In genomic region chr10:190216-190615, GRCh38 we compare ENCODE assay signal across 18 cellular contexts. TPM values are rescaled to one million over a fixed set of nuclear protein-coding genes. Genes with fewer than 3 reads are reported as not detected.
DNase-seq lines count a peak whose midpoint lies in the region; ATAC-seq and TF ChIP-seq lines count a peak whose summit lies in the region.
"Had no signal": no experiment of that assay in that cellular context is flagged by ENCODE, and none has a peak within 500 bp of the region (broad histone marks: within the 10 kb centered on the region; RNA-seq: fewer than 3 reads in every experiment).

No MANE protein-coding gene starts in this region.

- in situ Hi-C loops in IMR-90 (cut with MboI; ENCODE audit: low sequenced_read_pairs) = no loop called here

- H4K8ac ChIP-seq in IMR-90 (ENCODE audit: low read depth in 2 of 2, low read length in 2 of 2) = no peak overlapping the region

- H2BK20ac ChIP-seq in IMR-90 (ENCODE audit: low read depth, low read length) = no peak overlapping the region

- H4K20me1 ChIP-seq in GM23338 (replicated peaks; ENCODE audit: insufficient read depth) (peaks cover 7% of the 10 kb centered on the region; the same call in 1 of the 2 replicates), IMR-90 (ENCODE audit: insufficient read depth, low read length) (peaks cover 11% of the 10 kb centered on the region)

- H3K4me3 Mint-ChIP-seq in GM23338 (no peak overlapping the region), nephron progenitor cell (no peak overlapping the region)
- no peak overlapping the region for H3K4me3 Mint-ChIP-seq in effector memory CD8-positive, alpha-beta T cell
- H3K4me3 Mint-ChIP-seq: B cell; CD4-positive, CD25-positive, alpha-beta regulatory T cell; CD8-positive, alpha-beta T cell had no signal

- TF ChIP-seq CTCF in GM23338 (conservative IDR thresholded peaks at IDR 0.05; ENCODE audit: low read depth in 2 of 2) (no peak), IMR-90 (conservative IDR thresholded peaks at IDR 0.05; ENCODE audit: low read depth, low read length) (no peak), nephron progenitor cell (IDR thresholded peaks at IDR 0.05) (no peak)

- H3K23ac ChIP-seq in IMR-90 (ENCODE audit: low read depth, low read length) = 0 out of 2 replicates have a peak overlapping the region, but pooled peaks have one; percentile 46

- DNase-seq in GM23338 (ENCODE audit: low spot score) (no peak), IMR-90 (no peak), nephron progenitor cell (no peak), T-helper 1 cell (no peak), NCI-H1105 treated with DMSO at 0.1 percent for 48 hours (lab: John Stamatoyannopoulos, UW) (no peak), NCI-H226 (no peak)
- DNase-seq in effector memory CD8-positive, alpha-beta T cell = no peak
- DNase-seq: Caco-2; CD4-positive, CD25-positive, alpha-beta regulatory T cell; CD8-positive, alpha-beta T cell; DMS153; DND-41; H7 had no signal

- H3K27me3 ChIP-seq in GM23338 (ENCODE audit: insufficient read depth) = no peaks in the 10 kb centered on the region
- no peaks in the 10 kb centered on the region for H3K27me3 ChIP-seq in IMR-90 (ENCODE audit: control insufficient read depth, insufficient read depth, low read length)
- H3K27me3 ChIP-seq: BLaER1 had no signal

- WGBS in IMR-90 (ENCODE audit: extremely low coverage in 2 of 2, insufficient read length in 1 of 2), 2 experiments = no CpG with 5 or more reads among the region's 8 CpGs

- CTCF ChIA-PET in IMR-90 (lab: Yijun Ruan, JAX) = no interaction called here

- no peak overlapping the region for H3K18ac ChIP-seq in IMR-90 (ENCODE audit: low read depth, low read length)

- TF ChIP-seq POLR2A in IMR-90 (IDR thresholded peaks at IDR 0.05; ENCODE audit: low read depth, low read length) = no peak

- H3K4me2 ChIP-seq in GM23338 (no peak overlapping the region), IMR-90 (ENCODE audit: low read depth, low read length) (no peak overlapping the region)
- H3K4me2 ChIP-seq: BLaER1 had no signal

- H3K9me3 Mint-ChIP-seq in GM23338 (no peaks in the 10 kb centered on the region), nephron progenitor cell (peaks cover 1% of the 10 kb centered on the region)
- H3K9me3 Mint-ChIP-seq in effector memory CD8-positive, alpha-beta T cell = no peaks in the 10 kb centered on the region
- H3K9me3 Mint-ChIP-seq: CD4-positive, CD25-positive, alpha-beta regulatory T cell; CD8-positive, alpha-beta T cell had no signal

- peak; percentile 53 for ATAC-seq in GM23338
- ATAC-seq in IMR-90 (ENCODE audit: low read depth) = no peak
- no peak for ATAC-seq in effector memory CD8-positive, alpha-beta T cell (replicated peaks)
- ATAC-seq in HG02938 (IDR thresholded peaks at IDR 0.05; ENCODE audit: unreplicated experiment) = no peak
- ATAC-seq: CD8-positive, alpha-beta T cell had no signal

- peaks cover 22 to 58% of the 10 kb centered on the region in 2 experiments for H3K79me1 ChIP-seq in IMR-90 (ENCODE audit: low read depth in 1 of 2, low read length in 2 of 2)

- H2BK120ac ChIP-seq in IMR-90 (ENCODE audit: low read depth, low read length) = no peak overlapping the region

- BruUV-seq in IMR-90 (replicated peaks; lab: Mats Ljungman, UMichigan) = no TSS peak

- dilution Hi-C loops in IMR-90 (cut with HindIII; ENCODE audit: low sequenced_read_pairs, unreplicated experiment) = no loop called here

- H4K91ac ChIP-seq in IMR-90 (ENCODE audit: insufficient read depth, low read depth, low read length) = no peak overlapping the region

- no peak overlapping the region for H3K4ac ChIP-seq in IMR-90 (ENCODE audit: low read depth, low read length)

- no peak for TF ChIP-seq RAD21 in IMR-90 (IDR thresholded peaks at IDR 0.05; ENCODE audit: low read length)

- no peak overlapping the region for H2AFZ ChIP-seq in GM23338
- no peak overlapping the region for H2AFZ ChIP-seq in IMR-90 (replicated peaks; ENCODE audit: low read length, poor library complexity)

- H2AK9ac ChIP-seq in IMR-90 (replicated peaks; ENCODE audit: low read depth, low read length, poor library complexity) = no peak overlapping the region

- H3K56ac ChIP-seq in IMR-90 (ENCODE audit: extremely low read depth, insufficient read depth, low read length) = no peak overlapping the region

- H2BK15ac ChIP-seq in IMR-90 (ENCODE audit: low read depth, low read length) = no peak overlapping the region

- no peaks in the 10 kb centered on the region for H3K27me3 Mint-ChIP-seq in GM23338 (ENCODE audit: insufficient read depth, low read depth, poor library complexity)
- H3K27me3 Mint-ChIP-seq in effector memory CD8-positive, alpha-beta T cell = no peaks in the 10 kb centered on the region
- peaks cover 3% of the 10 kb centered on the region for H3K27me3 Mint-ChIP-seq in nephron progenitor cell (ENCODE audit: low read depth, poor library complexity)
- H3K27me3 Mint-ChIP-seq: B cell; CD4-positive, CD25-positive, alpha-beta regulatory T cell had no signal

- H2BK5ac ChIP-seq in IMR-90 (ENCODE audit: low read depth, low read length, poor library complexity, severe bottlenecking) = no peak overlapping the region

- H2AK5ac ChIP-seq in IMR-90 (ENCODE audit: low read depth, low read length) = no peak overlapping the region

- H3K14ac ChIP-seq in IMR-90 (replicated peaks; ENCODE audit: low read depth, low read length) = no peak overlapping the region

- no peak overlapping the region for H3K9ac ChIP-seq in IMR-90 (ENCODE audit: low read depth, low read length)
- H3K9ac ChIP-seq: BLaER1 had no signal

- no peak overlapping the region for H3K27ac ChIP-seq in GM23338 (ENCODE audit: low read depth)
- no peak overlapping the region for H3K27ac ChIP-seq in IMR-90 (ENCODE audit: insufficient read depth, low read length)
- H3K27ac ChIP-seq: 22Rv1, BLaER1, C4-2B had no signal

- H3K36me3 Mint-ChIP-seq in GM23338 (ENCODE audit: low read depth) (peaks cover 6% of the 10 kb centered on the region; the same call in 2 of the 3 replicates), nephron progenitor cell (ENCODE audit: low read depth) (peaks cover 44% of the 10 kb centered on the region)
- peaks cover 6% of the 10 kb centered on the region for H3K36me3 Mint-ChIP-seq in effector memory CD8-positive, alpha-beta T cell (ENCODE audit: insufficient read depth)

- POLR2A ChIA-PET in IMR-90 (lab: Charles Lee; ENCODE audit: unreplicated experiment) = no interaction called here

- H4K5ac ChIP-seq in IMR-90 (ENCODE audit: low read depth, low read length) = no peak overlapping the region

- no peaks in the 10 kb centered on the region for H3F3A ChIP-seq in GM23338 (replicated peaks; ENCODE audit: low read depth)

- H3K27ac Mint-ChIP-seq in GM23338 (no peak overlapping the region), nephron progenitor cell (peak overlapping the region; percentile 43)
- peak overlapping the region; percentile 19 to 44 for H3K27ac Mint-ChIP-seq in effector memory CD8-positive, alpha-beta T cell
- H3K27ac Mint-ChIP-seq: B cell; CD8-positive, alpha-beta T cell had no signal

- no peak overlapping the region for H3K4me3 ChIP-seq in GM23338
- H3K4me3 ChIP-seq in IMR-90 (ENCODE audit: insufficient read depth, low read depth, low read length) = no peak overlapping the region
- H3K4me3 ChIP-seq: BLaER1 had no signal

- H3K9me1 ChIP-seq in IMR-90 (ENCODE audit: insufficient read depth, low read length) = peaks cover 12% of the 10 kb centered on the region

- intact Hi-C loops in IMR-90 (cut with micrococcal nuclease) = no loop called here

- H3K36me3 ChIP-seq in GM23338 (ENCODE audit: insufficient read depth) = no peaks in the 10 kb centered on the region
- H3K36me3 ChIP-seq in IMR-90 (ENCODE audit: control insufficient read depth, insufficient read depth, low read length) = no peaks in the 10 kb centered on the region

- H3K9me2 ChIP-seq in GM23338 (ENCODE audit: insufficient read depth) = no peaks in the 10 kb centered on the region

- H3K4me1 Mint-ChIP-seq in GM23338 (peaks cover 15% of the 10 kb centered on the region; the same call in 2 of the 3 replicates), nephron progenitor cell (peaks cover 5% of the 10 kb centered on the region)
- H3K4me1 Mint-ChIP-seq in effector memory CD8-positive, alpha-beta T cell (ENCODE audit: low read depth in 2 of 2) = peaks cover 18 to 30% of the 10 kb centered on the region in 2 donors

- 0 out of 2 replicates have a peak, but pooled peaks cover 8% of the 10 kb centered on the region for H3K79me2 ChIP-seq in GM23338 (replicated peaks; ENCODE audit: insufficient read depth)

- H3K4me1 ChIP-seq in GM23338 (ENCODE audit: insufficient read depth) (peaks cover 6% of the 10 kb centered on the region; the same call in 1 of the 2 replicates), IMR-90 (ENCODE audit: control insufficient read depth, insufficient read depth, low read length) (peaks cover 6% of the 10 kb centered on the region)
- H3K4me1 ChIP-seq: Caco-2 had no signal

- H3K9me3 ChIP-seq in IMR-90 (ENCODE audit: control insufficient read depth, insufficient read depth, low read length) = no peaks in the 10 kb centered on the region
- H3K9me3 ChIP-seq: Caco-2 had no signal

TF ChIP-seq in GM23338, 12 proteins besides CTCF, POLR2A, EP300 and RAD21:
- no peak for TF ChIP-seq EZH2 (IDR thresholded peaks at IDR 0.05; ENCODE audit: low read depth, unreplicated experiment)
- TF ChIP-seq JUNB (IDR thresholded peaks at IDR 0.05; ENCODE audit: unreplicated experiment) = no peak
- TF ChIP-seq ZNF114 (CRISPR knock-in tag; IDR thresholded peaks at IDR 0.05) = no peak
- TF ChIP-seq EZH2phosphoT487 (IDR thresholded peaks at IDR 0.05; ENCODE audit: unreplicated experiment) = no peak
- TF ChIP-seq POLR2AphosphoS5 (IDR thresholded peaks at IDR 0.05; ENCODE audit: low read depth) = no peak

TF ChIP-seq in IMR-90, 13 proteins besides CTCF, POLR2A, EP300 and RAD21:
- TF ChIP-seq CEBPB (IDR thresholded peaks at IDR 0.05; ENCODE audit: low read depth, low read length) (no peak), MAZ (IDR thresholded peaks at IDR 0.05; ENCODE audit: borderline replicate concordance, low read depth, low read length) (no peak), FOS (IDR thresholded peaks at IDR 0.05; ENCODE audit: low read depth, low read length) (no peak), CHD1 (IDR thresholded peaks at IDR 0.05; ENCODE audit: low read depth, low read length) (no peak), MAFK (IDR thresholded peaks at IDR 0.05; ENCODE audit: low read depth, low read length) (no peak), BHLHE40 (IDR thresholded peaks at IDR 0.05; ENCODE audit: low read depth, low read length) (no peak), SMC3 (IDR thresholded peaks at IDR 0.05; ENCODE audit: low read depth, low read length) (no peak), RCOR1 (IDR thresholded peaks at IDR 0.05; ENCODE audit: insufficient replicate concordance, low read length) (no peak)

RNA-seq across cellular contexts. Expression of gene ZMYND11, which starts 55.0 kb away (rescaled TPM):
- total RNA-seq in GM23338 (2014; rRNA removed; shearing (Covaris generic)) = 16.9 and 19.8 TPM in 2 replicates
- 8.3 and 8.9 TPM in 2 replicates for polyA plus RNA-seq in GM23338 (2016; fragmentation: Nextera tagmentation; extraction: Ambion mirVana)
- 72.2 and 80.3 TPM in 2 replicates for total RNA-seq in IMR-90 (2012; rRNA removed)
- 32.5 and 39.5 TPM in 2 replicates for polyA plus RNA-seq in IMR-90 (2012; rRNA removed)
- 5.0 and 5.7 TPM in 2 replicates for polyA plus RNA-seq in IMR-90 (2012; cell fraction: cytosol; rRNA removed)
- polyA plus RNA-seq in IMR-90 (2012; cell fraction: nucleus; rRNA removed; ENCODE audit: low replicate concordance) = 7.9 and 61.8 TPM in 2 replicates
